ENCODE assay signal across 9 cellular contexts in genomic region chr11:62925745-62926668, GRCh38. TPM values are rescaled to one million over a fixed set of nuclear protein-coding genes. Genes with fewer than 3 reads are reported as not detected.
A peak's percentile ranks its signal among the peaks of the same experiment; 100 is the strongest.
DNase-seq lines count a peak whose midpoint lies in the region; ATAC-seq and TF ChIP-seq lines count a peak whose summit lies in the region.
"Had no signal": no experiment of that assay in that cellular context is flagged by ENCODE, and none has a peak within 500 bp of the region (broad histone marks: within the 10 kb centered on the region; RNA-seq: fewer than 3 reads in every experiment).

No MANE protein-coding gene starts in this region.

- intact Hi-C loops in colonic mucosa (cut with DNase I) (no loop called here), right lobe of liver (cut with DNase I) (no loop called here)

- TF ChIP-seq CTCF in Peyer's patch (IDR thresholded peaks at IDR 0.05) (no peak), colonic mucosa (IDR thresholded peaks at IDR 0.05) (no peak), right lobe of liver (IDR thresholded peaks at IDR 0.05) (no peak)

- H3K4me1 Mint-ChIP-seq in stimulated activated naive B cell treated with anti-CD40 and anti-IgM and Interleukin-4, amounts not matched to agents 10 μg/mL and 1 μg/mL and 100 μg/mL, for 72 hours, result peaks cover 19 to 37% of the 10 kb centered on the region in 2 donors
- H3K4me1 Mint-ChIP-seq in T-helper 2 cell treated with Interferon-gamma antibody and Interleukin-4, amounts not matched to agents 5 μg/mL and 100 μg/mL, for 36 hours (ENCODE audit: low read depth), result peaks cover 7% of the 10 kb centered on the region

- H3K36me3 ChIP-seq in Peyer's patch, result no peaks in the 10 kb centered on the region
- no peaks in the 10 kb centered on the region for H3K36me3 ChIP-seq in colonic mucosa
- H3K36me3 ChIP-seq in right lobe of liver, result no peaks in the 10 kb centered on the region

- no peak for TF ChIP-seq POLR2A in Peyer's patch (IDR thresholded peaks at IDR 0.05)
- no peak for TF ChIP-seq POLR2A in right lobe of liver (IDR thresholded peaks at IDR 0.05)

- H3K4me1 ChIP-seq in Peyer's patch (peaks cover 4 to 32% (median 14%) of the 10 kb centered on the region in 4 donors), colonic mucosa (no peaks in the 10 kb centered on the region), right lobe of liver (peaks cover 0 to 14% (median 4%) of the 10 kb centered on the region in 4 donors)

- peak in 3 of 4 donors; percentile 51 to 56 (median 51) for ATAC-seq in right lobe of liver
- no peak for ATAC-seq in stimulated activated naive B cell treated with anti-CD40 and anti-IgM and Interleukin-4, amounts not matched to agents 10 μg/mL and 1 μg/mL and 100 μg/mL, for 72 hours (replicated peaks)
- no peak for ATAC-seq in GM19023 (IDR thresholded peaks at IDR 0.05; ENCODE audit: unreplicated experiment)
- no peak for ATAC-seq in HG03196 (IDR thresholded peaks at IDR 0.05; ENCODE audit: unreplicated experiment)

- peak overlapping the region; percentile 37 for H3K27ac Mint-ChIP-seq in stimulated activated naive B cell treated with anti-CD40 and anti-IgM and Interleukin-4, amounts not matched to agents 10 μg/mL and 1 μg/mL and 100 μg/mL, for 72 hours
- H3K27ac Mint-ChIP-seq in T-helper 2 cell treated with Interferon-gamma antibody and Interleukin-4, amounts not matched to agents 5 μg/mL and 100 μg/mL, for 36 hours, result no peak overlapping the region

- H3K4me3 Mint-ChIP-seq in stimulated activated naive B cell treated with anti-CD40 and anti-IgM and Interleukin-4, amounts not matched to agents 10 μg/mL and 1 μg/mL and 100 μg/mL, for 72 hours, result peak overlapping the region; percentile 62 to 69
- H3K4me3 Mint-ChIP-seq in T-helper 2 cell treated with Interferon-gamma antibody and Interleukin-4, amounts not matched to agents 5 μg/mL and 100 μg/mL, for 36 hours, result no peak overlapping the region

- 4% methylated on average over 44 of the region's 71 CpGs for WGBS in right lobe of liver (ENCODE audit: insufficient coverage, low coverage, low lambda C conversion rate, missing lambda C conversion rate)

- no peaks in the 10 kb centered on the region for H3K9me3 Mint-ChIP-seq in stimulated activated naive B cell treated with anti-CD40 and anti-IgM and Interleukin-4, amounts not matched to agents 10 μg/mL and 1 μg/mL and 100 μg/mL, for 72 hours
- no peaks in the 10 kb centered on the region for H3K9me3 Mint-ChIP-seq in T-helper 2 cell treated with Interferon-gamma antibody and Interleukin-4, amounts not matched to agents 5 μg/mL and 100 μg/mL, for 36 hours

- no peak for DNase-seq in Peyer's patch
- DNase-seq in colonic mucosa, result no peak
- DNase-seq in right lobe of liver, result no peak
- DNase-seq in stimulated activated naive B cell treated with anti-CD40 and anti-IgM and Interleukin-4, amounts not matched to agents 10 μg/mL and 1 μg/mL and 100 μg/mL, for 72 hours, result no peak
- no peak for DNase-seq in NCI-H526 treated with DMSO at 0.1 percent for 48 hours (lab: John Stamatoyannopoulos, UW)
- no peak for DNase-seq in T-helper 2 cell treated with Interferon-gamma antibody and Interleukin-4, amounts not matched to agents 5 μg/mL and 100 μg/mL, for 36 hours (ENCODE audit: low spot score)

- H3K9me3 ChIP-seq in Peyer's patch (no peaks in the 10 kb centered on the region), colonic mucosa (no peaks in the 10 kb centered on the region), right lobe of liver (no peaks in the 10 kb centered on the region)

- peaks cover 76 to 84% of the 10 kb centered on the region in 2 donors for H3K27me3 Mint-ChIP-seq in stimulated activated naive B cell treated with anti-CD40 and anti-IgM and Interleukin-4, amounts not matched to agents 10 μg/mL and 1 μg/mL and 100 μg/mL, for 72 hours
- peaks cover 84% of the 10 kb centered on the region for H3K27me3 Mint-ChIP-seq in T-helper 2 cell treated with Interferon-gamma antibody and Interleukin-4, amounts not matched to agents 5 μg/mL and 100 μg/mL, for 36 hours (ENCODE audit: low read depth)

- no peak overlapping the region for H3K27ac ChIP-seq in Peyer's patch
- H3K27ac ChIP-seq in colonic mucosa, result no peak overlapping the region
- H3K27ac ChIP-seq in right lobe of liver, result no peak overlapping the region
- H3K27ac ChIP-seq: KMS-11 had no signal

- peaks cover 0 to 48% of the 10 kb centered on the region in 2 donors for H3K27me3 ChIP-seq in Peyer's patch
- peaks cover 56% of the 10 kb centered on the region for H3K27me3 ChIP-seq in colonic mucosa
- H3K27me3 ChIP-seq in right lobe of liver, result peaks cover 0 to 28% of the 10 kb centered on the region in 2 donors

- peak overlapping the region in 1 of 2 donors; percentile 19 for H3K9ac ChIP-seq in colonic mucosa (ENCODE audit: low read depth in 2 of 2, low read length in 2 of 2)
- H3K9ac ChIP-seq: KMS-11 had no signal

- no peaks in the 10 kb centered on the region for H3K36me3 Mint-ChIP-seq in stimulated activated naive B cell treated with anti-CD40 and anti-IgM and Interleukin-4, amounts not matched to agents 10 μg/mL and 1 μg/mL and 100 μg/mL, for 72 hours
- H3K36me3 Mint-ChIP-seq in T-helper 2 cell treated with Interferon-gamma antibody and Interleukin-4, amounts not matched to agents 5 μg/mL and 100 μg/mL, for 36 hours (ENCODE audit: low read depth), result no peaks in the 10 kb centered on the region

- peak overlapping the region in 3 of 4 donors; percentile 4 to 41 (median 37) for H3K4me3 ChIP-seq in Peyer's patch
- H3K4me3 ChIP-seq in colonic mucosa, result peak overlapping the region; percentile 10
- peak overlapping the region; percentile 9 to 29 (median 11) for H3K4me3 ChIP-seq in right lobe of liver

RNA-seq across cellular contexts. Expression of gene CHRM1, which starts 4.8 kb away (rescaled TPM):
- total RNA-seq in Peyer's patch, result under 1 TPM in 2 of 4 donors, not detected in 2; 0.54 to 0.76 TPM
- total RNA-seq in colonic mucosa, result 1 to 10 TPM; 1.2 to 1.8 TPM
- not detected for total RNA-seq in right lobe of liver

RNA-seq across cellular contexts. Expression of gene SLC3A2, which starts 45.3 kb away (rescaled TPM):
- total RNA-seq in Peyer's patch, result 100 to 1,000 TPM in 3 of 4 donors, 10 to 100 TPM in 1; 64.4 to 253 (median 207) TPM
- total RNA-seq in colonic mucosa, result 100 to 1,000 TPM in 1 of 2 donors, 10 to 100 TPM in 1; 70.4 to 116 TPM
- total RNA-seq in right lobe of liver, result 100 to 1,000 TPM in 1 of 6 experiments, 10 to 100 TPM in 5; 39.8 to 106 (median 63.0) TPM

RNA-seq across cellular contexts. Expression of gene SLC22A6, which starts 58.8 kb away (rescaled TPM):
- total RNA-seq in Peyer's patch (not detected), colonic mucosa (not detected), right lobe of liver (not detected)

Comparison
In these comparisons a context has a peak if more than half of its experiments do, and no peak if none do; other contexts are left out.
1. ATAC-seq: peak in right lobe of liver (3 of 4); none in stimulated activated naive B cell treated with anti-CD40 and anti-IgM and Interleukin-4, amounts not matched to agents 10 μg/mL and 1 μg/mL and 100 μg/mL, for 72 hours (0 of 2), GM19023 (single experiment) and HG03196 (single experiment).
2. Peak in every context shown above with its lines, with median percentiles within 50 percentile points of each other: H3K4me3 ChIP-seq.